In the genomic region with DNA sequence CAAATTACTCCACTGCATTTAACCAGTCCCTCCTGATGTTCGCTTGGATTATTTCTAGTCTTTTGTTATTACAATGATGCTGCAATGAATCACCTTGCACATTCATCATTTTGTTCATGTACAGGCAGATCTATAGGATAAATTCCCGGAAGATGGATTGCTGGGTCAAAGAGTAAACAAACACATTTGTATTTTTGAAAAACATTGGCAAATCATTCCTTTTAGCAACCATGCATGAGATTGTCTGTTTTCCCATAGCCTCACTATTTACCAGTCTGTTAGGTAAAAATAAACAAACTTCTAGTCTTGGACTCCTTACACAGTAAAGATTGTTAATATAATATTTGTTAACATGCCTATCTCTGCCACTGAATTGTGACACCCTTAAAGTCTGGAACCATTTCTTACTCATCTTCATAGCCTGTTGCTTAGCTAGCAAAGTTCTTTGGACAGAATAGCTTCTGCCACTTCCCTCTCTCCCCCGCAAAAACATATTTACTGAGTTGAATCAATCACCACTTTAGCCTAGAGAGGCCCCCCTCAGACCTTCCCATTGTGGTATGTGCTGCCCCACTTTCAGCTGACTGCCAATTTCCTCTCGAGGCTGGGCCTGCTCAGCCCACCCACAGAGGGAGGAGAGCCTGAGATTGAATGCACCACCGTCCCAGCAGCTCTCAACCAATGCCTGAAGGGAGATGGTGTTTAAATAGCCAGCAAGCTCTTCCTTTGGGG, we compare ENCODE assay signal across 7 cellular contexts.
A peak's percentile ranks its signal among the peaks of the same experiment; 100 is the strongest.
DNase-seq lines count a peak whose midpoint lies in the region; TF ChIP-seq lines count a peak whose summit lies in the region.

No MANE protein-coding gene starts in this region.

- DNase-seq in GOT3 (lab: John Stamatoyannopoulos, UW) (peak; percentile 41), fibroblast of gingiva (ENCODE audit: low read depth) (peak; percentile 70), occipital lobe (lab: John Stamatoyannopoulos, UW) (no peak), UCSD-AML1 (lab: John Stamatoyannopoulos, UW; ENCODE audit: unreplicated experiment) (no peak), anterior cingulate cortex (lab: John Stamatoyannopoulos, UW) (no peak)
- peak; percentile 0 for DNase-seq in stimulated activated CD8-positive, alpha-beta memory T cell treated with anti-CD3 and anti-CD28 coated beads, Interleukin-12 subunit alpha, Interleukin-12 subunit beta, amount 100 ng/mL, for 24 hours (ENCODE audit: extremely low read depth)

TF ChIP-seq in PFSK-1, 5 proteins besides CTCF, POLR2A, EP300 and RAD21:
- TF ChIP-seq TAF1 (IDR thresholded peaks at IDR 0.05; ENCODE audit: borderline replicate concordance, insufficient read depth, low read length) (peak; percentile 28; the same call in 1 of the 2 replicates), POLR2AphosphoS5 (IDR thresholded peaks at IDR 0.05; ENCODE audit: low read depth, low read length) (no peak), SIN3A (IDR thresholded peaks at IDR 0.05; ENCODE audit: borderline replicate concordance, insufficient read depth, low read length) (0 out of 2 replicates have a peak, but pooled peaks have one; percentile 22), FOXP2 (optimal IDR thresholded peaks at IDR 0.05; ENCODE audit: borderline replicate concordance, extremely low read depth, extremely low read length, insufficient read depth) (peak; percentile 41)

Comparison
In these comparisons a context has a peak if more than half of its experiments do, and no peak if none do; other contexts are left out.
1. DNase-seq: peak in GOT3 (single experiment), fibroblast of gingiva (single experiment) and stimulated activated CD8-positive, alpha-beta memory T cell treated with anti-CD3 and anti-CD28 coated beads, Interleukin-12 subunit alpha, Interleukin-12 subunit beta, amount 100 ng/mL, for 24 hours (single experiment); none in occipital lobe (single experiment), UCSD-AML1 (single experiment) and anterior cingulate cortex (0 of 58).